31 cellular contexts compared by ENCODE assay signal in genomic region chr6:108435391-108435790, GRCh38.
"Had no signal": no experiment of that assay in that cellular context is flagged by ENCODE, and none has a peak within 500 bp of the region (broad histone marks: within the 10 kb centered on the region; RNA-seq: fewer than 3 reads in every experiment).

No MANE protein-coding gene starts in this region.

- H3K4me1 ChIP-seq: neural progenitor cell, prostate gland, transverse colon, upper lobe of right lung had no signal

- H3K9me3 Mint-ChIP-seq: mesothelial cell of epicardium; natural killer cell; nephron progenitor cell; neural progenitor cell; stimulated activated effector memory CD8-positive, alpha-beta T cell treated with anti-CD3 and anti-CD28 coated beads, Interleukin-12 subunit alpha, Interleukin-12 subunit beta, amount 100 ng/mL, for 72 hours; stimulated activated naive CD8-positive, alpha-beta T cell treated with anti-CD3 and anti-CD28 coated beads, Interleukin-15, amount 100 ng/mL, for 72 hours had no signal

- H3K4me3 ChIP-seq: heart right ventricle, hepatocyte, lower lobe of right lung, neural progenitor cell, ovary, prostate gland, skin epidermis, transverse colon, upper lobe of right lung had no signal

- H3K36me3 ChIP-seq: heart right ventricle, lower lobe of right lung, neural progenitor cell, neutrophil, ovary, prostate gland, transverse colon, upper lobe of right lung had no signal

- H3K9me3 ChIP-seq: heart right ventricle, lower lobe of right lung, neutrophil, ovary, prostate gland, transverse colon, upper lobe of right lung had no signal

- H3K4me1 Mint-ChIP-seq: mesothelial cell of epicardium; natural killer cell; neural progenitor cell; stimulated activated effector memory CD8-positive, alpha-beta T cell treated with anti-CD3 and anti-CD28 coated beads, Interleukin-12 subunit alpha, Interleukin-12 subunit beta, amount 100 ng/mL, for 72 hours; stimulated activated naive CD8-positive, alpha-beta T cell treated with anti-CD3 and anti-CD28 coated beads, Interleukin-15, amount 100 ng/mL, for 72 hours had no signal

- DNase-seq: heart right ventricle; islet precursor cell; kidney glomerular epithelial cell; left cardiac atrium; left ventricle myocardium superior; lower lobe of right lung; mesendoderm; naive B cell; natural killer cell; nephron progenitor cell; ovary; retina; right cardiac atrium; stimulated activated CD4-positive, alpha-beta T cell treated with anti-CD3 and anti-CD28 coated beads, Interleukin-12 subunit alpha, Interleukin-12 subunit beta, amount 100 ng/mL, for 4 hours; stimulated activated CD4-positive, alpha-beta T cell treated with anti-CD3 and anti-CD28 coated beads, Interleukin-15, amount 100 ng/mL, for 24 hours; stimulated activated CD4-positive, alpha-beta T cell treated with anti-CD3 and anti-CD28 coated beads, Interleukin-2, amount 100 ng/mL, for 24 hours; stimulated activated CD4-positive, alpha-beta T cell treated with anti-CD3 and anti-CD28 coated beads, Interleukin-4, amount 100 ng/mL, for 24 hours; stimulated activated naive CD4-positive, alpha-beta T cell treated with Interleukin-2 at 50 U/mL for 16 hours; stimulated activated naive CD8-positive, alpha-beta T cell treated with anti-CD3 and anti-CD28 coated beads, Interleukin-15, amount 100 ng/mL, for 72 hours; substantia nigra; transverse colon; upper lobe of right lung had no signal

- H3K27ac ChIP-seq: heart right ventricle, hepatocyte, lower lobe of right lung, neural progenitor cell, neutrophil, ovary, prostate gland, skin epidermis, transverse colon, upper lobe of right lung had no signal

- ATAC-seq: heart right ventricle; left cardiac atrium; left lobe of liver; left ventricle myocardium superior; lower lobe of right lung; natural killer cell; right cardiac atrium; sciatic nerve; stimulated activated effector memory CD8-positive, alpha-beta T cell treated with anti-CD3 and anti-CD28 coated beads, Interleukin-12 subunit alpha, Interleukin-12 subunit beta, amount 100 ng/mL, for 72 hours; stimulated activated naive CD8-positive, alpha-beta T cell treated with anti-CD3 and anti-CD28 coated beads, Interleukin-15, amount 100 ng/mL, for 72 hours; upper lobe of right lung had no signal

- H3K27me3 ChIP-seq: heart right ventricle, hepatocyte, neural progenitor cell, neutrophil, ovary, transverse colon, upper lobe of right lung had no signal

- H3K27ac Mint-ChIP-seq: mesothelial cell of epicardium; natural killer cell; nephron progenitor cell; neural progenitor cell; stimulated activated effector memory CD8-positive, alpha-beta T cell treated with anti-CD3 and anti-CD28 coated beads, Interleukin-12 subunit alpha, Interleukin-12 subunit beta, amount 100 ng/mL, for 72 hours; stimulated activated naive CD8-positive, alpha-beta T cell treated with anti-CD3 and anti-CD28 coated beads, Interleukin-15, amount 100 ng/mL, for 72 hours had no signal

- H3K27me3 Mint-ChIP-seq: naive B cell had no signal

- H3K4me3 Mint-ChIP-seq: mesothelial cell of epicardium; naive B cell; natural killer cell; nephron progenitor cell; neural progenitor cell; stimulated activated effector memory CD8-positive, alpha-beta T cell treated with anti-CD3 and anti-CD28 coated beads, Interleukin-12 subunit alpha, Interleukin-12 subunit beta, amount 100 ng/mL, for 72 hours; stimulated activated naive CD8-positive, alpha-beta T cell treated with anti-CD3 and anti-CD28 coated beads, Interleukin-15, amount 100 ng/mL, for 72 hours had no signal

- H3K36me3 Mint-ChIP-seq: mesothelial cell of epicardium; natural killer cell; neural progenitor cell; stimulated activated effector memory CD8-positive, alpha-beta T cell treated with anti-CD3 and anti-CD28 coated beads, Interleukin-12 subunit alpha, Interleukin-12 subunit beta, amount 100 ng/mL, for 72 hours had no signal
